8 cellular contexts compared by ENCODE assay signal in genomic region chr9:125746774-125747052, GRCh38. TPM values are rescaled to one million over a fixed set of nuclear protein-coding genes. Genes with fewer than 3 reads are reported as not detected.
DNase-seq lines count a peak whose midpoint lies in the region; ATAC-seq and FAIRE-seq lines count a peak whose summit lies in the region.

No MANE protein-coding gene starts in this region.

- H2AFZ ChIP-seq in Karpas-422 (ENCODE audit: low read length) = no peak overlapping the region

- DNase-seq in Karpas-422 (no peak), epithelial cell of prostate (ENCODE audit: low read depth, low spot score) (no peak), small intestine (no peak), amygdala (lab: John Stamatoyannopoulos, UW) (no peak)

- H3K9ac ChIP-seq in Karpas-422 (ENCODE audit: low read length) = peak overlapping the region; percentile 81

- no peaks in the 10 kb centered on the region for H3K9me2 ChIP-seq in Karpas-422 (replicated peaks; ENCODE audit: insufficient read depth, low read length)

- H3K4me3 ChIP-seq in Karpas-422 (ENCODE audit: low read length) = peak overlapping the region; percentile 73; the same call in 1 of the 2 replicates
- H3K4me3 ChIP-seq in small intestine (ENCODE audit: low read depth in 1 of 2, low read length in 2 of 2) = peak overlapping the region; percentile 66 to 70

- H3K27ac ChIP-seq in Karpas-422 (ENCODE audit: low read length) = no peak overlapping the region
- H3K27ac ChIP-seq in epithelial cell of prostate = peak overlapping the region; percentile 73
- H3K27ac ChIP-seq in small intestine (ENCODE audit: low read depth in 1 of 2, low read length in 1 of 2) = peak overlapping the region; percentile 73 to 76

- H3K36me3 ChIP-seq in Karpas-422 (ENCODE audit: insufficient read depth, low read length) (no peaks in the 10 kb centered on the region), small intestine (ENCODE audit: control insufficient read depth in 2 of 2, insufficient read depth in 2 of 2, low read length in 2 of 2) (no peaks in the 10 kb centered on the region)

- H3K27me3 ChIP-seq in Karpas-422 (ENCODE audit: low read length) = no peaks in the 10 kb centered on the region
- H3K27me3 ChIP-seq in small intestine (ENCODE audit: control insufficient read depth in 2 of 2, insufficient read depth in 2 of 2, low read length in 2 of 2) = no peaks in the 10 kb centered on the region

- H3K4me2 ChIP-seq in Karpas-422 (ENCODE audit: low read depth, low read length, poor library complexity, severe bottlenecking) = peak overlapping the region; percentile 91

- peak; percentile 16 for ATAC-seq in GM19328 (IDR thresholded peaks at IDR 0.05; ENCODE audit: unreplicated experiment)
- ATAC-seq in HG03432 (IDR thresholded peaks at IDR 0.05; ENCODE audit: unreplicated experiment) = no peak
- ATAC-seq in HG02678 (IDR thresholded peaks at IDR 0.05; ENCODE audit: unreplicated experiment) = no peak
- ATAC-seq in HG03135 (IDR thresholded peaks at IDR 0.05; ENCODE audit: unreplicated experiment) = no peak

- peaks cover 12% of the 10 kb centered on the region; the same call in 1 of the 2 replicates for H4K20me1 ChIP-seq in Karpas-422 (ENCODE audit: insufficient read depth, low read depth, low read length)

- peaks cover 25% of the 10 kb centered on the region for H3K4me1 ChIP-seq in Karpas-422 (ENCODE audit: low read length)
- peaks cover 3 to 6% of the 10 kb centered on the region in 2 donors for H3K4me1 ChIP-seq in small intestine (ENCODE audit: control insufficient read depth in 2 of 2, insufficient read depth in 1 of 2, low read depth in 1 of 2, low read length in 1 of 2)

- H3K79me2 ChIP-seq in Karpas-422 (ENCODE audit: low read length) = no peaks in the 10 kb centered on the region

- FAIRE-seq in small intestine (lab: Jason Lieb, UNC) = no peak

- H3K9me3 ChIP-seq in Karpas-422 (ENCODE audit: low read length) (no peaks in the 10 kb centered on the region), small intestine (ENCODE audit: control insufficient read depth, low read depth) (no peaks in the 10 kb centered on the region)

- 0 to 1% (median 0%) methylated on average over 2 to 46 of the region's 46 CpGs for WGBS in small intestine, 3 donors

RNA-seq across cellular contexts. Expression of gene PBX3, which starts 0.5 kb away (rescaled TPM):
- total RNA-seq in Karpas-422 (2014; rRNA removed; shearing (Covaris generic); ENCODE audit: low replicate concordance) = 8.8 TPM in 2 replicates
- polyA plus RNA-seq in small intestine = 1 to 10 TPM; 2.5 to 8.7 (median 4.1) TPM

RNA-seq across cellular contexts. Expression of gene MAPKAP1, which starts 39.7 kb away (rescaled TPM):
- 62.8 and 85.1 TPM in 2 replicates for total RNA-seq in Karpas-422 (2014; rRNA removed; shearing (Covaris generic); ENCODE audit: low replicate concordance)
- 10 to 100 TPM; 38.4 to 57.4 (median 45.0) TPM for polyA plus RNA-seq in small intestine
